Comparison of ENCODE assay signal across 1 cellular context in genomic region chr22:20158366-20159036, GRCh38.
TF ChIP-seq lines count a peak whose summit lies in the region.

No MANE protein-coding gene starts in this region.

TF ChIP-seq in K562, 482 proteins besides CTCF, POLR2A, EP300 and RAD21:
- TF ChIP-seq PHB (CRISPR knock-in tag; IDR thresholded peaks at IDR 0.05) (0 out of 2 replicates have a peak, but pooled peaks have one; percentile 50), NFRKB (IDR thresholded peaks at IDR 0.05; ENCODE audit: low read depth) (no peak), FOXA3 (CRISPR knock-in tag; conservative IDR thresholded peaks at IDR 0.05 in 1 of 2, IDR thresholded peaks at IDR 0.05 in 1 of 2) (no peak), STAG1 (CRISPR knock-in tag; IDR thresholded peaks at IDR 0.05; ENCODE audit: borderline replicate concordance) (peak; percentile 51; the same call in 1 of the 2 replicates), GABPB1 (CRISPR knock-in tag; IDR thresholded peaks at IDR 0.05) (no peak), ZBTB43 (CRISPR knock-in tag; IDR thresholded peaks at IDR 0.05) (0 out of 2 replicates have a peak, but pooled peaks have one; percentile 31), HDAC6 (IDR thresholded peaks at IDR 0.05; ENCODE audit: low read depth, low read length) (0 out of 2 replicates have a peak, but pooled peaks have one; percentile 51), ZNF431 (CRISPR knock-in tag; IDR thresholded peaks at IDR 0.05) (no peak), ZNF76 (CRISPR knock-in tag; IDR thresholded peaks at IDR 0.05; ENCODE audit: borderline replicate concordance) (0 out of 2 replicates have a peak, but pooled peaks have one; percentile 21), MED1 (CRISPR knock-in tag; IDR thresholded peaks at IDR 0.05; ENCODE audit: borderline replicate concordance) (0 out of 2 replicates have a peak, but pooled peaks have one; percentile 66), PHB2 (IDR thresholded peaks at IDR 0.05; ENCODE audit: low read depth) (no peak), ZFPM2 (CRISPR knock-in tag; IDR thresholded peaks at IDR 0.05) (no peak), ZBTB1 (CRISPR knock-in tag; IDR thresholded peaks at IDR 0.05; ENCODE audit: borderline replicate concordance, low read depth) (0 out of 2 replicates have a peak, but pooled peaks have one; percentile 20), BRD9 (IDR thresholded peaks at IDR 0.05; ENCODE audit: low read depth, partially characterized antibody) (no peak), TFAP4 (CRISPR knock-in tag; IDR thresholded peaks at IDR 0.05; ENCODE audit: borderline replicate concordance) (peak; percentile 37; the same call in 1 of the 2 replicates), ZC3H11A (IDR thresholded peaks at IDR 0.05; ENCODE audit: low read depth, low read length) (no peak), TCF7L2 (IDR thresholded peaks at IDR 0.05; ENCODE audit: low read depth, low read length) (no peak)
- TF ChIP-seq, protein P1, sequence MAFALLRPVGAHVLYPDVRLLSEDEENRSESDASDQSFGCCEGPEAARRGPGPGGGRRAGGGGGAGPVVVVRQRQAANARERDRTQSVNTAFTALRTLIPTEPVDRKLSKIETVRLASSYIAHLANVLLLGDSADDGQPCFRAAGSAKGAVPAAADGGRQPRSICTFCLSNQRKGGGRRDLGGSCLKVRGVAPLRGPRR (CRISPR knock-in tag; IDR thresholded peaks at IDR 0.05): no peak
- TF ChIP-seq, protein P2, sequence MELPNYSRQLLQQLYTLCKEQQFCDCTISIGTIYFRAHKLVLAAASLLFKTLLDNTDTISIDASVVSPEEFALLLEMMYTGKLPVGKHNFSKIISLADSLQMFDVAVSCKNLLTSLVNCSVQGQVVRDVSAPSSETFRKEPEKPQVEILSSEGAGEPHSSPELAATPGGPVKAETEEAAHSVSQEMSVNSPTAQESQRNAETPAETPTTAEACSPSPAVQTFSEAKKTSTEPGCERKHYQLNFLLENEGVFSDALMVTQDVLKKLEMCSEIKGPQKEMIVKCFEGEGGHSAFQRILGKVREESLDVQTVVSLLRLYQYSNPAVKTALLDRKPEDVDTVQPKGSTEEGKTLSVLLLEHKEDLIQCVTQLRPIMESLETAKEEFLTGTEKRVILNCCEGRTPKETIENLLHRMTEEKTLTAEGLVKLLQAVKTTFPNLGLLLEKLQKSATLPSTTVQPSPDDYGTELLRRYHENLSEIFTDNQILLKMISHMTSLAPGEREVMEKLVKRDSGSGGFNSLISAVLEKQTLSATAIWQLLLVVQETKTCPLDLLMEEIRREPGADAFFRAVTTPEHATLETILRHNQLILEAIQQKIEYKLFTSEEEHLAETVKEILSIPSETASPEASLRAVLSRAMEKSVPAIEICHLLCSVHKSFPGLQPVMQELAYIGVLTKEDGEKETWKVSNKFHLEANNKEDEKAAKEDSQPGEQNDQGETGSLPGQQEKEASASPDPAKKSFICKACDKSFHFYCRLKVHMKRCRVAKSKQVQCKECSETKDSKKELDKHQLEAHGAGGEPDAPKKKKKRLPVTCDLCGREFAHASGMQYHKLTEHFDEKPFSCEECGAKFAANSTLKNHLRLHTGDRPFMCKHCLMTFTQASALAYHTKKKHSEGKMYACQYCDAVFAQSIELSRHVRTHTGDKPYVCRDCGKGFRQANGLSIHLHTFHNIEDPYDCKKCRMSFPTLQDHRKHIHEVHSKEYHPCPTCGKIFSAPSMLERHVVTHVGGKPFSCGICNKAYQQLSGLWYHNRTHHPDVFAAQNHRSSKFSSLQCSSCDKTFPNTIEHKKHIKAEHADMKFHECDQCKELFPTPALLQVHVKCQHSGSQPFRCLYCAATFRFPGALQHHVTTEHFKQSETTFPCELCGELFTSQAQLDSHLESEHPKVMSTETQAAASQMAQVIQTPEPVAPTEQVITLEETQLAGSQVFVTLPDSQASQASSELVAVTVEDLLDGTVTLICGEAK (IDR thresholded peaks at IDR 0.05): no peak
- TF ChIP-seq, protein P2 (CRISPR knock-in tag; IDR thresholded peaks at IDR 0.05): 0 out of 2 replicates have a peak, but pooled peaks have one; percentile 32
